Comparison of ENCODE assay signal across 9 cellular contexts in genomic region chr16:15874745-15875314, GRCh38. TPM values are rescaled to one million over a fixed set of nuclear protein-coding genes. Genes with fewer than 3 reads are reported as not detected.
DNase-seq lines count a peak whose midpoint lies in the region; ATAC-seq, FAIRE-seq and TF ChIP-seq lines count a peak whose summit lies in the region.
"Had no signal": no experiment of that assay in that cellular context is flagged by ENCODE, and none has a peak within 500 bp of the region (broad histone marks: within the 10 kb centered on the region; RNA-seq: fewer than 3 reads in every experiment).

No MANE protein-coding gene starts in this region.

- TF ChIP-seq CTCF in GM12878 (IDR thresholded peaks at IDR 0.05 in 2 of 3, conservative IDR thresholded peaks at IDR 0.05 in 1 of 3; ENCODE audit: control insufficient read depth in 2 of 3, extremely low read depth in 1 of 3, insufficient read depth in 1 of 3, low read depth in 3 of 3, low read length in 3 of 3) (peak; percentile 54 to 73 (median 61)), stomach (IDR thresholded peaks at IDR 0.05) (peak in 4 of 7 experiments; percentile 58 to 73 (median 64))

- TF ChIP-seq RAD21 in GM12878 (IDR thresholded peaks at IDR 0.05; ENCODE audit: insufficient read depth, low read depth, low read length) = peak; percentile 56

- H3K36me3 ChIP-seq in GM12878 (ENCODE audit: control insufficient read depth in 2 of 2, insufficient read depth in 2 of 2, low read length in 1 of 2) = peaks cover 0 to 6% of the 10 kb centered on the region in 2 experiments; a peak in 3 of 4 replicates
- H3K36me3 ChIP-seq in stomach = peaks cover 19 to 76% (median 60%) of the 10 kb centered on the region in 4 donors

- H3K9me3 ChIP-seq in GM12878 (replicated peaks; ENCODE audit: control insufficient read depth, insufficient read depth, low read length) = no peaks in the 10 kb centered on the region
- H3K9me3 ChIP-seq in stomach = no peaks in the 10 kb centered on the region

- WGBS in GM12878 (ENCODE audit: insufficient coverage, insufficient replicate concordance, low lambda C conversion rate, missing lambda C conversion rate) = 82% methylated on average over 7 of the region's 7 CpGs
- 32 to 43% (median 35%) methylated on average over 7 of the region's 7 CpGs for WGBS in stomach, 5 donors

- no peak for FAIRE-seq in GM12878 (lab: Jason Lieb, UNC)
- FAIRE-seq: colon had no signal

- TF ChIP-seq POLR2A in GM12878 (IDR thresholded peaks at IDR 0.05; ENCODE audit: low read depth, low read length) (no peak), stomach (IDR thresholded peaks at IDR 0.05) (no peak)

- ATAC-seq in GM12878 (peak; percentile 65), HG02885 (IDR thresholded peaks at IDR 0.05; ENCODE audit: poor library complexity, unreplicated experiment) (no peak), GM18519 (IDR thresholded peaks at IDR 0.05; ENCODE audit: low FRiP score, unreplicated experiment) (no peak)

- H4K20me1 ChIP-seq in GM12878 (ENCODE audit: control insufficient read depth, insufficient read depth) = no peaks in the 10 kb centered on the region

- DNase-seq in NCI-H510A treated with DMSO at 0.1 percent for 48 hours (lab: John Stamatoyannopoulos, UW) (peak; percentile 51), NCI-H510A (lab: John Stamatoyannopoulos, UW) (no peak), NAMALWA (ENCODE audit: low spot score) (peak; percentile 30), GM12878 (ENCODE audit: low read depth, low spot score) (no peak), iPS-NIHi7 (ENCODE audit: extremely low spot score) (peak; percentile 53), stomach (peak; percentile 59)

- CTCF ChIA-PET in GM12878 (lab: Yijun Ruan, JAX) = interaction anchor here (0.6 to 3.4 kb wide), 32 partner anchors 9 to 312 kb away, joined by 3 to 35 read pairs (median 3); partner anchors contain the start of gene CEP20

- no peak overlapping the region for H2AFZ ChIP-seq in GM12878 (ENCODE audit: control insufficient read depth, low read depth, low read length)

- in situ Hi-C loops in GM12878 (cut with MboI) = no loop called here

- H3K27ac ChIP-seq in GM12878 (ENCODE audit: control insufficient read depth, insufficient read depth) (no peak overlapping the region), stomach (peak overlapping the region in 3 of 5 donors; percentile 6 to 74 (median 21))

- RAD21 ChIA-PET in GM12878 (lab: Charles Lee; ENCODE audit: unreplicated experiment) = interaction anchor here (0.9 to 2.3 kb wide), 9 partner anchors 14 to 192 kb away, joined by 3 to 6 read pairs (median 4); partner anchors contain the start of gene CEP20

- no peak overlapping the region for H3K4me3 ChIP-seq in GM12878
- no peak overlapping the region for H3K4me3 ChIP-seq in stomach

- POLR2A ChIA-PET in GM12878 (lab: Charles Lee) = no interaction called here

- TF ChIP-seq EP300 in GM12878 (IDR thresholded peaks at IDR 0.05; ENCODE audit: borderline replicate concordance in 1 of 2, control insufficient read depth in 1 of 2, low read depth in 2 of 2, low read length in 2 of 2) = no peak
- TF ChIP-seq EP300 in stomach (IDR thresholded peaks at IDR 0.05) = no peak

- no peak overlapping the region for H3K9ac ChIP-seq in GM12878 (ENCODE audit: control insufficient read depth, insufficient read depth, low read length)

- H3K79me2 ChIP-seq in GM12878 (ENCODE audit: control insufficient read depth, insufficient read depth, low read length) = no peaks in the 10 kb centered on the region

- no TSS peak for BruUV-seq in GM12878 (replicated peaks; lab: Mats Ljungman, UMichigan)

- no peaks in the 10 kb centered on the region for H3K27me3 ChIP-seq in GM12878 (replicated peaks in 1 of 2; ENCODE audit: control insufficient read depth in 2 of 2, insufficient read depth in 2 of 2, low read length in 1 of 2)
- no peaks in the 10 kb centered on the region for H3K27me3 ChIP-seq in stomach

- intact Hi-C loops in GM12878 (cut with micrococcal nuclease; ENCODE audit: unreplicated experiment) = no loop called here
- intact Hi-C loops in stomach (cut with DNase I; ENCODE audit: low total_unique reads) = loop anchor here (5.0 kb wide), 1 partner anchor 247 kb away; no protein-coding TSS in a partner anchor

- H3K4me1 ChIP-seq in GM12878 (ENCODE audit: control insufficient read depth, insufficient read depth, low read length) (peaks cover 3% of the 10 kb centered on the region; the same call in 1 of the 2 replicates), stomach (peaks cover 0 to 20% (median 11%) of the 10 kb centered on the region in 4 donors)

- SMC1A ChIA-PET in GM12878 (lab: Charles Lee; ENCODE audit: uncharacterized antibody, unreplicated experiment) = interaction anchor here (0.6 to 4.2 kb wide), 15 partner anchors 13 to 253 kb away, joined by 3 to 32 read pairs (median 4); partner anchors contain the start of gene CEP20

- H3K4me2 ChIP-seq in GM12878 (ENCODE audit: control insufficient read depth, insufficient read depth) = no peak overlapping the region

TF ChIP-seq in GM12878, 131 proteins besides CTCF, POLR2A, EP300 and RAD21 (continues in another document):
- no peak for TF ChIP-seq E2F8 (IDR thresholded peaks at IDR 0.05; ENCODE audit: low read depth, partially characterized antibody)
- no peak for TF ChIP-seq BHLHE40 (IDR thresholded peaks at IDR 0.05; ENCODE audit: borderline replicate concordance in 1 of 2, low read depth in 2 of 2, low read length in 1 of 2)
- no peak for TF ChIP-seq HDGF (IDR thresholded peaks at IDR 0.05)
- TF ChIP-seq STAT3 (IDR thresholded peaks at IDR 0.05; ENCODE audit: low read depth, low read length) = no peak
- TF ChIP-seq SMARCA5 (IDR thresholded peaks at IDR 0.05) = no peak
- no peak for TF ChIP-seq ESRRA (IDR thresholded peaks at IDR 0.05; ENCODE audit: low read length)
- TF ChIP-seq YY1 (IDR thresholded peaks at IDR 0.05; ENCODE audit: low read depth, low read length) = 0 out of 2 replicates have a peak, but pooled peaks have one; percentile 19
- no peak for TF ChIP-seq ZZZ3 (IDR thresholded peaks at IDR 0.05; ENCODE audit: control insufficient read depth, insufficient read length, low read depth)

RNA-seq across cellular contexts. Expression of gene CEP20, which starts 13.6 kb away (rescaled TPM):
- total RNA-seq in GM12878 (2013; cell fraction: nucleolus; rRNA removed) = 8.6 and 13.2 TPM in 2 replicates
- total RNA-seq in GM12878 (2014; rRNA removed) (38.0 and 43.8 TPM in 2 replicates), GM12878 (2014; rRNA removed; fragmentation: Illumina TruSeq; extraction: Trizol) (52.1 and 53.0 TPM in 2 replicates), GM12878 (2021) (30.5 and 33.4 TPM in 2 replicates), stomach (10 to 100 TPM in 2 of 5 donors, 1 to 10 TPM in 3; 7.0 to 40.0 (median 8.2) TPM)
- 18.6 TPM for polyA plus RNA-seq in GM12878 (2011; ENCODE audit: low read depth)
- polyA plus RNA-seq in GM12878 (2011; rRNA removed) (57.8 and 87.4 TPM in 2 replicates), GM12878 (2014; fragmentation: Illumina TruSeq; extraction: Trizol) (52.2 and 70.3 TPM in 2 replicates), GM12878 (2014; fragmentation: Nextera tagmentation; extraction: Ambion mirVana) (10 to 100 TPM; 52.2 to 55.2 TPM), GM12878 (2014; rRNA removed) (23.6 and 33.7 TPM in 2 replicates), GM12878 (2016; fragmentation: Nextera tagmentation; extraction: Ambion mirVana) (10 to 100 TPM; 53.4 to 53.9 TPM), stomach (10 to 100 TPM; 22.2 to 38.3 (median 24.0) TPM)
- 15.4 and 20.0 TPM in 2 replicates for polyA plus RNA-seq in GM12878 (2011; cell fraction: cytosol; rRNA removed)
- polyA plus RNA-seq in GM12878 (2011; cell fraction: nucleus; rRNA removed) = 5.6 and 7.0 TPM in 2 replicates
- 25.1 and 34.2 TPM in 2 replicates for polyA plus RNA-seq in GM12878 (2012)
- polyA minus RNA-seq in GM12878 (2011; rRNA and poly(A)+ RNA removed) = 19.6 and 49.7 TPM in 2 replicates
- 9.8 and 10.8 TPM in 2 replicates for polyA minus RNA-seq in GM12878 (2011; cell fraction: cytosol; rRNA and poly(A)+ RNA removed)
- 1.2 and 3.8 TPM in 2 replicates for polyA minus RNA-seq in GM12878 (2011; cell fraction: nucleus; rRNA and poly(A)+ RNA removed)

RNA-seq across cellular contexts. Expression of gene MYH11, which starts 18.0 kb away (rescaled TPM):
- total RNA-seq in GM12878 (2013; cell fraction: nucleolus; rRNA removed) = not detected in 2 replicates
- total RNA-seq in GM12878 (2014; rRNA removed) (under 0.01 and 0.06 TPM in 2 replicates), GM12878 (2014; rRNA removed; fragmentation: Illumina TruSeq; extraction: Trizol) (0.05 and 0.13 TPM in 2 replicates), GM12878 (2021) (0.41 and 0.58 TPM in 2 replicates), stomach (1,000 to 10,000 TPM in 4 of 5 donors, 100 to 1,000 TPM in 1; 496 to 3,048 (median 1,297) TPM)
- 0.18 TPM for polyA plus RNA-seq in GM12878 (2011; ENCODE audit: low read depth)
- polyA plus RNA-seq in GM12878 (2011; rRNA removed) (not detected in 2 replicates), GM12878 (2014; fragmentation: Illumina TruSeq; extraction: Trizol) (0.01 TPM in 1 of 2 replicates, not detected in the other), GM12878 (2014; fragmentation: Nextera tagmentation; extraction: Ambion mirVana) (under 1 TPM; 0.05 to 0.40 TPM), GM12878 (2014; rRNA removed) (0.01 TPM in 1 of 2 replicates, not detected in the other), GM12878 (2016; fragmentation: Nextera tagmentation; extraction: Ambion mirVana) (1 to 10 TPM in 1 of 2 experiments, under 1 TPM in 1; 0.88 to 1.9 TPM), stomach (100 to 1,000 TPM in 1 of 3 donors, 10 to 100 TPM in 2; 33.8 to 494 (median 44.0) TPM)
- not detected in 2 replicates for polyA plus RNA-seq in GM12878 (2011; cell fraction: cytosol; rRNA removed)
- not detected in 2 replicates for polyA plus RNA-seq in GM12878 (2011; cell fraction: nucleus; rRNA removed)
- polyA plus RNA-seq in GM12878 (2012) = 0.31 and 0.85 TPM in 2 replicates
- not detected in 2 replicates for polyA minus RNA-seq in GM12878 (2011; rRNA and poly(A)+ RNA removed)
- polyA minus RNA-seq in GM12878 (2011; cell fraction: cytosol; rRNA and poly(A)+ RNA removed) = not detected in 2 replicates
- polyA minus RNA-seq in GM12878 (2011; cell fraction: nucleus; rRNA and poly(A)+ RNA removed) = not detected in 2 replicates

Comparison
In these comparisons a context has a peak if more than half of its experiments do, and no peak if none do; other contexts are left out.
1. DNase-seq: peak in NCI-H510A treated with DMSO at 0.1 percent for 48 hours (single experiment), NAMALWA (single experiment), iPS-NIHi7 (single experiment) and stomach (single experiment); none in NCI-H510A (single experiment) and GM12878 (single experiment).
2. RNA of gene MYH11, which starts 18.0 kb away (total RNA-seq): 496 to 3,048 TPM in stomach; under 0.01 to 0.58 TPM in GM12878; every median in the first group is over 100 times any median in the second.